Comparison of ENCODE assay signal across 29 cellular contexts in the genomic region with DNA sequence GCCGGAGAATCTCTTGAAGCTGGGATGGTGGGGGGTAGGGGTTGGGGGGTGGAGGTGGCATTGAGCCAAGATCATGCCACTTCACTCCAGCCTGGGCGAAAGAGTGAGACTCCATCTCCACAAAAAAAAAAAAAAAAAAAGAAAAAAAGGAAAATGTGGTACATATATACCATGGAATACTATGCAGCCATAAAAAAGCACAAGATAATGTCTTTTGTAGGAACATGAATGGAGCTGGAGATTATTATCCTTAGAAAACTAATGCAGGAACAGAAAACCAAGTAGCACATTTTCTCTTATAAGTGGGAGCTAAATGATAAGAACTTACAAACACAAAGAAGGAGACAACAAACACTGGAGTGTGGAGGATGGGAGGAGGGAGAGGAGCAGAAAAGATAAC.
"Had no signal": no experiment of that assay in that cellular context is flagged by ENCODE, and none has a peak within 500 bp of the region (broad histone marks: within the 10 kb centered on the region; RNA-seq: fewer than 3 reads in every experiment).

No MANE protein-coding gene starts in this region.

- ATAC-seq: stimulated activated effector memory CD8-positive, alpha-beta T cell treated with anti-CD3 and anti-CD28 coated beads, Interleukin-12 subunit alpha, Interleukin-12 subunit beta, amount 100 ng/mL, for 72 hours; stimulated activated memory B cell treated with anti-CD40 and anti-IgM and Interleukin-4, amounts not matched to agents 10 μg/mL and 1 μg/mL and 100 μg/mL, for 72 hours; stimulated activated naive B cell treated with anti-CD40 and anti-IgM and Interleukin-4, amounts not matched to agents 10 μg/mL and 1 μg/mL and 100 μg/mL, for 72 hours; stimulated activated naive CD8-positive, alpha-beta T cell treated with anti-CD3 and anti-CD28 coated beads, Interleukin-15, amount 100 ng/mL, for 72 hours; stimulated activated naive CD8-positive, alpha-beta T cell treated with anti-CD3 and anti-CD28 coated beads, Interleukin-15, Interleukin-2, amounts not matched to agents 100 U/mL and 50 U/mL, for 24 hours; upper lobe of right lung had no signal

- FAIRE-seq: urothelium cell line had no signal

- H3K4me3 ChIP-seq: stomach, suprapubic skin, testis, thoracic aorta, thyroid gland, tibial artery, tibial nerve, transverse colon, upper lobe of left lung, upper lobe of right lung, uterus, vagina had no signal

- H3K36me3 ChIP-seq: thoracic aorta, thyroid gland, upper lobe of left lung, upper lobe of right lung, uterus, vagina had no signal

- H3K9me3 ChIP-seq: testis, thyroid gland had no signal

- H3K36me3 Mint-ChIP-seq: stimulated activated effector memory CD8-positive, alpha-beta T cell treated with anti-CD3 and anti-CD28 coated beads, Interleukin-12 subunit alpha, Interleukin-12 subunit beta, amount 100 ng/mL, for 72 hours; stimulated activated memory B cell treated with anti-CD40 and anti-IgM and Interleukin-4, amounts not matched to agents 10 μg/mL and 1 μg/mL and 100 μg/mL, for 72 hours had no signal

- H3K4me1 ChIP-seq: suprapubic skin had no signal

- DNase-seq: stimulated activated CD4-positive, alpha-beta T cell treated with anti-CD3 and anti-CD28 coated beads, Interleukin-2, amount 100 ng/mL, for 48 hours; stimulated activated CD4-positive, alpha-beta T cell treated with anti-CD3 and anti-CD28 coated beads, Interleukin-4, amount 100 ng/mL, for 1 hour; stimulated activated CD4-positive, alpha-beta T cell treated with anti-CD3 and anti-CD28 coated beads, Interleukin-4, amount 100 ng/mL, for 24 hours; stimulated activated CD4-positive, alpha-beta T cell treated with anti-CD3 and anti-CD28 coated beads, Interleukin-4, amount 100 ng/mL, for 4 hours; stimulated activated CD8-positive, alpha-beta memory T cell treated with anti-CD3 and anti-CD28 coated beads, Interleukin-4, amount 100 ng/mL, for 48 hours; stimulated activated naive B cell treated with anti-CD40 and anti-IgM and Interleukin-4, amounts not matched to agents 10 μg/mL and 1 μg/mL and 100 μg/mL, for 72 hours; stimulated activated naive CD4-positive, alpha-beta T cell; stimulated activated naive CD4-positive, alpha-beta T cell treated with Interleukin-2 at 50 U/mL for 16 hours; stimulated activated naive CD8-positive, alpha-beta T cell treated with anti-CD3 and anti-CD28 coated beads, Interleukin-15, amount 100 ng/mL, for 72 hours; stimulated activated naive CD8-positive, alpha-beta T cell treated with anti-CD3 and anti-CD28 coated beads, Interleukin-15, Interleukin-2, amounts not matched to agents 100 U/mL and 50 U/mL, for 24 hours; stomach; substantia nigra; testis; thyroid gland; tibial artery; transverse colon; trophoblast cell; upper lobe of left lung; upper lobe of right lung; uterus had no signal

- H3K4me1 Mint-ChIP-seq: stimulated activated effector memory CD8-positive, alpha-beta T cell treated with anti-CD3 and anti-CD28 coated beads, Interleukin-12 subunit alpha, Interleukin-12 subunit beta, amount 100 ng/mL, for 72 hours; stimulated activated memory B cell treated with anti-CD40 and anti-IgM and Interleukin-4, amounts not matched to agents 10 μg/mL and 1 μg/mL and 100 μg/mL, for 72 hours; stimulated activated naive B cell treated with anti-CD40 and anti-IgM and Interleukin-4, amounts not matched to agents 10 μg/mL and 1 μg/mL and 100 μg/mL, for 72 hours; stimulated activated naive CD8-positive, alpha-beta T cell treated with anti-CD3 and anti-CD28 coated beads, Interleukin-15, amount 100 ng/mL, for 72 hours had no signal

- H3K4me3 Mint-ChIP-seq: stimulated activated effector memory CD8-positive, alpha-beta T cell treated with anti-CD3 and anti-CD28 coated beads, Interleukin-12 subunit alpha, Interleukin-12 subunit beta, amount 100 ng/mL, for 72 hours; stimulated activated memory B cell treated with anti-CD40 and anti-IgM and Interleukin-4, amounts not matched to agents 10 μg/mL and 1 μg/mL and 100 μg/mL, for 72 hours; stimulated activated naive B cell treated with anti-CD40 and anti-IgM and Interleukin-4, amounts not matched to agents 10 μg/mL and 1 μg/mL and 100 μg/mL, for 72 hours; stimulated activated naive CD8-positive, alpha-beta T cell treated with anti-CD3 and anti-CD28 coated beads, Interleukin-15, amount 100 ng/mL, for 72 hours; stimulated activated naive CD8-positive, alpha-beta T cell treated with anti-CD3 and anti-CD28 coated beads, Interleukin-15, Interleukin-2, amounts not matched to agents 100 ng/mL and 50 ng/mL, for 24 hours; type B pancreatic cell had no signal

- H3K27ac Mint-ChIP-seq: stimulated activated effector memory CD8-positive, alpha-beta T cell treated with anti-CD3 and anti-CD28 coated beads, Interleukin-12 subunit alpha, Interleukin-12 subunit beta, amount 100 ng/mL, for 72 hours; stimulated activated memory B cell treated with anti-CD40 and anti-IgM and Interleukin-4, amounts not matched to agents 10 μg/mL and 1 μg/mL and 100 μg/mL, for 72 hours; stimulated activated naive B cell treated with anti-CD40 and anti-IgM and Interleukin-4, amounts not matched to agents 10 μg/mL and 1 μg/mL and 100 μg/mL, for 72 hours; stimulated activated naive CD8-positive, alpha-beta T cell treated with anti-CD3 and anti-CD28 coated beads, Interleukin-15, amount 100 ng/mL, for 72 hours; stimulated activated naive CD8-positive, alpha-beta T cell treated with anti-CD3 and anti-CD28 coated beads, Interleukin-15, Interleukin-2, amounts not matched to agents 100 ng/mL and 50 ng/mL, for 24 hours; type B pancreatic cell had no signal

- H3K27me3 ChIP-seq: stomach, suprapubic skin, testis, thyroid gland, tibial artery, tibial nerve, transverse colon, upper lobe of left lung, upper lobe of right lung, uterus, vagina had no signal

- H3K27ac ChIP-seq: stomach, suprapubic skin, testis, thoracic aorta, thyroid gland, tibial artery, tibial nerve, transverse colon, upper lobe of left lung, upper lobe of right lung, uterus, vagina had no signal

- H3K27me3 Mint-ChIP-seq: stimulated activated memory B cell treated with anti-CD40 and anti-IgM and Interleukin-4, amounts not matched to agents 10 μg/mL and 1 μg/mL and 100 μg/mL, for 72 hours; stimulated activated naive CD8-positive, alpha-beta T cell treated with anti-CD3 and anti-CD28 coated beads, Interleukin-15, amount 100 ng/mL, for 72 hours; stimulated activated naive CD8-positive, alpha-beta T cell treated with anti-CD3 and anti-CD28 coated beads, Interleukin-15, Interleukin-2, amounts not matched to agents 100 ng/mL and 50 ng/mL, for 24 hours; type B pancreatic cell had no signal
